Comparison of ENCODE assay signal across 9 cellular contexts in genomic region chr11:126063510-126063858, GRCh38. TPM values are rescaled to one million over a fixed set of nuclear protein-coding genes. Genes with fewer than 3 reads are reported as not detected.
A peak's percentile ranks its signal among the peaks of the same experiment; 100 is the strongest.
DNase-seq lines count a peak whose midpoint lies in the region; ATAC-seq and TF ChIP-seq lines count a peak whose summit lies in the region.
"Had no signal": no experiment of that assay in that cellular context is flagged by ENCODE, and none has a peak within 500 bp of the region (broad histone marks: within the 10 kb centered on the region; RNA-seq: fewer than 3 reads in every experiment).

No MANE protein-coding gene starts in this region.

- H3K9ac ChIP-seq in mucosa of rectum (ENCODE audit: low read depth in 1 of 2, low read length in 2 of 2), result no peak overlapping the region

- no peaks in the 10 kb centered on the region for H3K36me3 ChIP-seq in heart right ventricle
- no peaks in the 10 kb centered on the region for H3K36me3 ChIP-seq in breast epithelium
- H3K36me3 ChIP-seq in mucosa of rectum (ENCODE audit: control insufficient read depth in 2 of 2, insufficient read depth in 2 of 2, low read length in 2 of 2), result no peaks in the 10 kb centered on the region
- no peaks in the 10 kb centered on the region for H3K36me3 ChIP-seq in uterus

- peaks cover 0 to 21% (median 16%) of the 10 kb centered on the region in 9 donors for H3K4me1 ChIP-seq in heart right ventricle
- peaks cover 0 to 2% of the 10 kb centered on the region in 2 donors for H3K4me1 ChIP-seq in breast epithelium
- H3K4me1 ChIP-seq in mucosa of rectum (ENCODE audit: control insufficient read depth in 2 of 2, insufficient read depth in 2 of 2, low read length in 2 of 2), result peaks cover 4 to 8% of the 10 kb centered on the region in 2 donors
- H3K4me1 ChIP-seq in uterus, result no peaks in the 10 kb centered on the region
- H3K4me1 ChIP-seq: foreskin keratinocyte had no signal

- no peak for DNase-seq in heart right ventricle
- no peak for DNase-seq in left ventricle myocardium superior
- DNase-seq in breast epithelium (ENCODE audit: low spot score in 2 of 2), result no peak
- DNase-seq in uterus, result no peak
- DNase-seq in HuH-7 (ENCODE audit: low spot score), result no peak
- no peak for DNase-seq in stimulated activated CD4-positive, alpha-beta T cell treated with anti-CD3 and anti-CD28 coated beads, Interleukin-4, amount 100 ng/mL, for 24 hours

- H3K27me3 ChIP-seq in heart right ventricle (peaks cover 0 to 24% (median 0%) of the 10 kb centered on the region in 7 donors), breast epithelium (no peaks in the 10 kb centered on the region), mucosa of rectum (ENCODE audit: control insufficient read depth in 2 of 2, insufficient read depth in 2 of 2, low read length in 2 of 2) (peaks cover 0 to 2% of the 10 kb centered on the region in 2 donors), uterus (no peaks in the 10 kb centered on the region)

- no peak for TF ChIP-seq CTCF in heart right ventricle (IDR thresholded peaks at IDR 0.05)
- TF ChIP-seq CTCF in breast epithelium (IDR thresholded peaks at IDR 0.05), result no peak
- no peak for TF ChIP-seq CTCF in uterus (IDR thresholded peaks at IDR 0.05)

- TF ChIP-seq POLR2A in breast epithelium (IDR thresholded peaks at IDR 0.05), result no peak
- TF ChIP-seq POLR2A in uterus (IDR thresholded peaks at IDR 0.05), result no peak

- H3K4me3 ChIP-seq in heart right ventricle (peak overlapping the region in 9 of 10 donors; percentile 66 to 84 (median 71)), breast epithelium (peak overlapping the region; percentile 87 to 98 (median 91)), mucosa of rectum (ENCODE audit: low read length in 2 of 2) (peak overlapping the region; percentile 37 to 51), uterus (peak overlapping the region; percentile 53 to 93)

- WGBS in heart right ventricle, 2 donors, result 21 to 23% methylated on average over 10 of the region's 10 CpGs

- H3K9me3 ChIP-seq in heart right ventricle, result no peaks in the 10 kb centered on the region
- H3K9me3 ChIP-seq in breast epithelium, result no peaks in the 10 kb centered on the region
- H3K9me3 ChIP-seq in mucosa of rectum (ENCODE audit: control insufficient read depth in 2 of 2, low read length in 2 of 2), result no peaks in the 10 kb centered on the region
- H3K9me3 ChIP-seq in uterus, result no peaks in the 10 kb centered on the region

- ATAC-seq in heart right ventricle, result no peak
- ATAC-seq in left ventricle myocardium superior, result no peak
- ATAC-seq in HG03097 (IDR thresholded peaks at IDR 0.05; ENCODE audit: low FRiP score, unreplicated experiment), result no peak

- H3K27ac ChIP-seq in heart right ventricle (no peak overlapping the region), breast epithelium (no peak overlapping the region), mucosa of rectum (ENCODE audit: low read depth in 2 of 2, low read length in 2 of 2) (no peak overlapping the region), uterus (no peak overlapping the region)

- intact Hi-C loops in heart right ventricle (cut with DNase I), result loop anchor here in 8 of 10 donors (5.0 to 10.0 kb wide), 8 partner anchors 49 to 149 kb away; partner anchors contain the start of genes FAM118B (in 1 of the 8) and RPUSD4 (in 1 of the 8)
- intact Hi-C loops in left ventricle myocardium superior (cut with micrococcal nuclease), result loop anchor here (10.0 kb wide), 1 partner anchor 51 kb away; no protein-coding TSS in a partner anchor
- intact Hi-C loops in breast epithelium (cut with DNase I; ENCODE audit: low total_unique reads), result no loop called here
- intact Hi-C loops in uterus (cut with DNase I; ENCODE audit: low total_unique reads), result loop anchor here (10.0 kb wide), 1 partner anchor 119 kb away; the partner anchor contains the start of gene VSIG10L2

RNA-seq across cellular contexts. Expression of gene CDON, which starts 0.8 kb away (rescaled TPM):
- 10 to 100 TPM in 2 of 10 donors, 1 to 10 TPM in 8; 5.4 to 17.1 (median 9.3) TPM for total RNA-seq in heart right ventricle
- polyA plus RNA-seq in heart right ventricle, result 1 to 10 TPM; 1.4 to 2.4 TPM
- total RNA-seq in left ventricle myocardium superior, result 15.9 TPM
- total RNA-seq in breast epithelium, result 10 to 100 TPM; 14.9 to 29.3 (median 26.5) TPM
- 100 to 1,000 TPM in 3 of 4 donors, 10 to 100 TPM in 1; 38.5 to 261 (median 213) TPM for total RNA-seq in uterus
